In genomic region chr2:176997074-176997791, GRCh38 we compare ENCODE assay signal across 8 cellular contexts.
DNase-seq lines count a peak whose midpoint lies in the region; ATAC-seq, FAIRE-seq and TF ChIP-seq lines count a peak whose summit lies in the region.

No MANE protein-coding gene starts in this region.

- H3K27ac ChIP-seq in Panc1 (ENCODE audit: low read length): no peak overlapping the region
- peak overlapping the region; percentile 75 for H3K27ac ChIP-seq in hepatocyte
- H3K27ac ChIP-seq in SJCRH30: no peak overlapping the region

- no peak for TF ChIP-seq CTCF in HFF-Myc (IDR thresholded peaks at IDR 0.05; ENCODE audit: low read depth, low read length, missing control alignments)
- TF ChIP-seq CTCF in Panc1 (IDR thresholded peaks at IDR 0.05): no peak
- TF ChIP-seq CTCF in hepatocyte (IDR thresholded peaks at IDR 0.05; ENCODE audit: poor library complexity): no peak

- no peak for DNase-seq in GM12891 (ENCODE audit: insufficient read length, low spot score)
- peak; percentile 29 for DNase-seq in HFF-Myc (ENCODE audit: extremely low read depth, low read depth)
- peak; percentile 75 for DNase-seq in Panc1 (ENCODE audit: low read depth, low spot score)
- DNase-seq in hepatocyte (ENCODE audit: low spot score): peak; percentile 88
- DNase-seq in NCI-H1436 (lab: John Stamatoyannopoulos, UW): no peak
- no peak for DNase-seq in SJCRH30
- no peak for DNase-seq in activated naive CD4-positive, alpha-beta T cell treated with Interleukin-2 at 50 U/mL for 16 hours
- no peak for DNase-seq in activated CD4-positive, CD25-positive, alpha-beta regulatory T cell treated with anti-CD3 and anti-CD28 coated beads, Interleukin-2, amount 50 U/mL, for 72 hours

- H3K4me3 ChIP-seq in HFF-Myc (replicated peaks; ENCODE audit: low read depth, low read length) (no peak overlapping the region), Panc1 (ENCODE audit: low read depth in 2 of 2, low read length in 2 of 2) (no peak overlapping the region), hepatocyte (no peak overlapping the region), SJCRH30 (no peak overlapping the region)

- no TSS peak for BruUV-seq in Panc1 (replicated peaks; lab: Mats Ljungman, UMichigan)

- H3K27me3 ChIP-seq in Panc1 (ENCODE audit: control insufficient read depth, insufficient read depth, low read length) (no peaks in the 10 kb centered on the region), hepatocyte (no peaks in the 10 kb centered on the region), SJCRH30 (no peaks in the 10 kb centered on the region)

- peak; percentile 83 for FAIRE-seq in GM12891 (lab: Jason Lieb, UNC)

- WGBS in hepatocyte (ENCODE audit: low lambda C conversion rate, missing lambda C conversion rate): 71% methylated on average over 5 of the region's 5 CpGs

- H2AFZ ChIP-seq in hepatocyte: no peak overlapping the region

- no peaks in the 10 kb centered on the region for H3K36me3 ChIP-seq in Panc1 (ENCODE audit: control insufficient read depth, insufficient read depth, low read length)
- H3K36me3 ChIP-seq in hepatocyte (replicated peaks; ENCODE audit: insufficient read depth, low read depth): no peaks in the 10 kb centered on the region
- H3K36me3 ChIP-seq in SJCRH30: no peaks in the 10 kb centered on the region

- in situ Hi-C loops in Panc1 (cut with HindIII; ENCODE audit: low pct_unique_long_range_greater_than_20kb, low sequenced_read_pairs): no loop called here

- no peaks in the 10 kb centered on the region for H3K79me2 ChIP-seq in hepatocyte

- H3K9me2 ChIP-seq in hepatocyte (replicated peaks; ENCODE audit: insufficient read depth): no peaks in the 10 kb centered on the region

- POLR2A ChIA-PET in Panc1 (lab: Charles Lee): no interaction called here

- no peak overlapping the region for H3K4me2 ChIP-seq in hepatocyte

- no peak for TF ChIP-seq POLR2A in GM12891 (IDR thresholded peaks at IDR 0.05; ENCODE audit: low read depth, low read length)

- peak; percentile 26; the same call in 1 of the 2 replicates for ATAC-seq in Panc1

- no peaks in the 10 kb centered on the region for H3K4me1 ChIP-seq in Panc1 (ENCODE audit: control insufficient read depth, insufficient read depth, low read length)
- H3K4me1 ChIP-seq in hepatocyte (ENCODE audit: insufficient read depth): peaks cover 10% of the 10 kb centered on the region
- no peaks in the 10 kb centered on the region for H3K4me1 ChIP-seq in SJCRH30

- H3K9me3 ChIP-seq in Panc1 (ENCODE audit: control insufficient read depth, insufficient read depth, low read depth, low read length) (no peaks in the 10 kb centered on the region), hepatocyte (ENCODE audit: low read depth) (no peaks in the 10 kb centered on the region), SJCRH30 (replicated peaks) (no peaks in the 10 kb centered on the region)

- intact Hi-C loops in Panc1 (cut with micrococcal nuclease; ENCODE audit: unreplicated experiment): no loop called here

- no peaks in the 10 kb centered on the region for H4K20me1 ChIP-seq in hepatocyte (ENCODE audit: insufficient read depth, poor library complexity, severe bottlenecking)

- CTCF ChIA-PET in Panc1 (lab: Charles Lee): no interaction called here

TF ChIP-seq in GM12891, 5 proteins besides CTCF, POLR2A, EP300 and RAD21:
- no peak for TF ChIP-seq POLR2AphosphoS5 (IDR thresholded peaks at IDR 0.05; ENCODE audit: low read depth, low read length)
- TF ChIP-seq POU2F2 (IDR thresholded peaks at IDR 0.05; ENCODE audit: low read depth, low read length): no peak
- TF ChIP-seq SPI1 (IDR thresholded peaks at IDR 0.05; ENCODE audit: low read depth, low read length): peak; percentile 92
- no peak for TF ChIP-seq TAF1 (IDR thresholded peaks at IDR 0.05; ENCODE audit: low read depth, low read length)
- TF ChIP-seq PAX5 (IDR thresholded peaks at IDR 0.05; ENCODE audit: insufficient read depth, low read length, severe bottlenecking): no peak
TF ChIP-seq in GM12891: peak in this region for 1.

Comparison
In these comparisons a context has a peak if more than half of its experiments do, and no peak if none do; other contexts are left out.
1. DNase-seq: peak in HFF-Myc (single experiment), Panc1 (single experiment) and hepatocyte (single experiment); none in GM12891 (single experiment), NCI-H1436 (single experiment), SJCRH30 (0 of 2), activated naive CD4-positive, alpha-beta T cell treated with Interleukin-2 at 50 U/mL for 16 hours (single experiment) and activated CD4-positive, CD25-positive, alpha-beta regulatory T cell treated with anti-CD3 and anti-CD28 coated beads, Interleukin-2, amount 50 U/mL, for 72 hours (single experiment).